Comparison of ENCODE assay signal across 25 cellular contexts in the genomic region with DNA sequence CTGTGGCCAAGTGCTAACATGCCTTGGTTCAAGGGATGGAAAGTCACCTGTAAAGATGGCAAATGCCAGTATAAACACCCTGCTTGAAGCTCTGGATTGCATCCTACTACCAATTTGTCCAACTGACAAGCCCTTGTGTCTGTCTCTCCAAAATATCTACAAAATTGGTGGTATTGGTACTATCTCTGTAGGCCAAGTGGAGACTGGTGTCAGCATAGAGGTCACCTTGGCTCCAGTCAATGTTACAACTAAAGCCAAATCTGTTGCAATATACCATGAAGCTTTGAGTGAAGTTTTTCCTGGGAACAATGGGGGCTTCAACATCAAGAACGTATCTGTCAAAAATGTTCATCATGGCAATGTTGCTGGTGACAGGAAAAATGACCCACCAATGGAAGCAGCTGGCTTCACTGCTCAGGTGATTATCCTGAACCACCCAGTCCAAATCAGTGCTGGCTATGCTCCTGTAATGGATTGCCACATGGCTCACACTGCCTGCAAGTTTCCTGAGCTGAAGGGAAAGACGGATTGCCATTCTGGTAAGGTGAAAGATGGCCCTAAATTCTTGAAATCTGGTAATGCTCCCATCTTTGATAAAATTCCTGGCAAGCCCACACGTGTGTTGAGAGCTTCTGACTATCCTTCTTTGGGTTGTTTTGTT.
"Had no signal": no experiment of that assay in that cellular context is flagged by ENCODE, and none has a peak within 500 bp of the region (broad histone marks: within the 10 kb centered on the region; RNA-seq: fewer than 3 reads in every experiment).

No MANE protein-coding gene starts in this region.

- H3K4me1 Mint-ChIP-seq: WTC11 had no signal

- DNase-seq: activated CD4-positive, alpha-beta memory T cell treated with anti-CD3 and anti-CD28 coated beads, Interleukin-2, amount 10 ng/mL, durations not matched to agents 7 days and 5 days; activated CD4-positive, alpha-beta T cell treated with anti-CD3 and anti-CD28 coated beads for 1 hour; activated CD4-positive, alpha-beta T cell treated with anti-CD3 and anti-CD28 coated beads, Interleukin-2, amount 10 ng/mL, durations not matched to agents 7 days and 5 days; activated naive CD4-positive, alpha-beta T cell treated with anti-CD3 and anti-CD28 coated beads, Interleukin-2, amount 50 U/mL, for 16 hours; activated T-cell treated with anti-CD3 and anti-CD28 coated beads for 4 hours; amygdala; Karpas-422; MM.1S; NCI-H1105; NCI-H1436; NCI-H1694 treated with DMSO at 0.1 percent for 48 hours; NCI-H2029 treated with DMSO at 0.1 percent for 48 hours; NCI-H510A treated with DMSO at 0.1 percent for 48 hours; NCI-H69; NK-92 treated with Interleukin-12 subunit alpha and Interleukin-12 subunit beta, amount 100 ng/mL, for 24 hours; OCI-M1; Right ventricle myocardium superior; RPMI8226; SW 1271 had no signal

- H3K9me3 ChIP-seq: SJSA1 had no signal

- H3K4me3 ChIP-seq: K562, SJSA1 had no signal

- H3K27me3 ChIP-seq: SJSA1 had no signal

- H3K27ac Mint-ChIP-seq: activated CD4-positive, alpha-beta memory T cell treated with anti-CD3 and anti-CD28 coated beads, Interleukin-2, amount 10 ng/mL, durations not matched to agents 7 days and 5 days; activated CD4-positive, alpha-beta T cell treated with anti-CD3 and anti-CD28 coated beads, Interleukin-2, amount 10 ng/mL, durations not matched to agents 7 days and 5 days; brain; WTC11 had no signal

- H3K4me3 Mint-ChIP-seq: activated CD4-positive, alpha-beta memory T cell treated with anti-CD3 and anti-CD28 coated beads, Interleukin-2, amount 10 ng/mL, durations not matched to agents 7 days and 5 days; activated CD4-positive, alpha-beta T cell treated with anti-CD3 and anti-CD28 coated beads, Interleukin-2, amount 10 ng/mL, durations not matched to agents 7 days and 5 days; brain; WTC11 had no signal

- H3K9me3 Mint-ChIP-seq: activated CD4-positive, alpha-beta memory T cell treated with anti-CD3 and anti-CD28 coated beads, Interleukin-2, amount 10 ng/mL, durations not matched to agents 7 days and 5 days; activated CD4-positive, alpha-beta T cell treated with anti-CD3 and anti-CD28 coated beads, Interleukin-2, amount 10 ng/mL, durations not matched to agents 7 days and 5 days; WTC11 had no signal

- H3K27me3 Mint-ChIP-seq: activated CD4-positive, alpha-beta memory T cell treated with anti-CD3 and anti-CD28 coated beads, Interleukin-2, amount 10 ng/mL, durations not matched to agents 7 days and 5 days; activated CD4-positive, alpha-beta T cell treated with anti-CD3 and anti-CD28 coated beads, Interleukin-2, amount 10 ng/mL, durations not matched to agents 7 days and 5 days; brain had no signal

- H3K27ac ChIP-seq: SJSA1 had no signal

- ATAC-seq: K562, Panc1, SK-N-SH treated with all-trans-retinoic acid at 6 μM for 48 hours, WTC11 had no signal
